Comparison of ENCODE assay signal across 16 cellular contexts in the genomic region with DNA sequence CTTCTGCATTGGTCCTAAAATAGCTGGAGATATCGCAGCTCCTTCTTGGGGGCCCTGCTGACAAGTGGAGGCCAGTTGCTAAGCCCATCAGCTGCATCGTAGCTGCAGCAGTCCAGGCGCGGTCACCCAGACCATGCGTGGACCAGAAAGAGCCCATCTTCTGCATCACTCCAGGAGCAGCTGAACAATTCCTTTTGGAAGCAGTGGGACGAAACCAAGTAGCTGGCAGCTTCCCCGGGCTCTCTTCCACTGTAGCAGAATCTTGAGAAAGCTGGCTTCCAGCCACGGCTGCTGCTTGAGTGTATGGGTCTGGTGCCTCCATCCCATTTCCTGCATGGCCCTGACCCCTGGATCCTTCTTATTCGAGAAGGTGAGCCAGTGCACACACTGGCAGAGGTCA. TPM values are rescaled to one million over a fixed set of nuclear protein-coding genes. Genes with fewer than 3 reads are reported as not detected.
A peak's percentile ranks its signal among the peaks of the same experiment; 100 is the strongest.
DNase-seq lines count a peak whose midpoint lies in the region; ATAC-seq and TF ChIP-seq lines count a peak whose summit lies in the region.
"Had no signal": no experiment of that assay in that cellular context is flagged by ENCODE, and none has a peak within 500 bp of the region (broad histone marks: within the 10 kb centered on the region; RNA-seq: fewer than 3 reads in every experiment).

No MANE protein-coding gene starts in this region.

- H3K36me3 Mint-ChIP-seq in HFFc6 (ENCODE audit: low read depth), result no peaks in the 10 kb centered on the region
- H3K36me3 Mint-ChIP-seq: natural killer cell treated with Interleukin-12 subunit alpha and Interleukin-12 subunit beta and Interleukin-15 and Interleukin-18, amount 100 ng/mL, for 72 hours had no signal

- peaks cover 97% of the 10 kb centered on the region for H3K4me1 ChIP-seq in PC-9 (replicated peaks; ENCODE audit: insufficient read depth)

- H3F3A ChIP-seq in PC-9 (ENCODE audit: insufficient read depth, low read depth), result peaks cover 66% of the 10 kb centered on the region

- no peaks in the 10 kb centered on the region for H3K9me2 ChIP-seq in PC-9 (ENCODE audit: insufficient read depth)

- peaks cover 4% of the 10 kb centered on the region; the same call in 1 of the 2 replicates for H3K79me2 ChIP-seq in PC-9 (ENCODE audit: low read depth)

- TF ChIP-seq CTCF in PC-9 (conservative IDR thresholded peaks at IDR 0.05) (no peak), fibroblast of mammary gland (conservative IDR thresholded peaks at IDR 0.05; ENCODE audit: control insufficient read depth, insufficient read depth, low read depth, low read length) (no peak), HFFc6 (IDR thresholded peaks at IDR 0.05) (no peak)

- intact Hi-C loops in PC-9 (cut with micrococcal nuclease; ENCODE audit: unreplicated experiment), result loop anchor here (2.0 to 5.0 kb wide), 3 partner anchors 40 to 768 kb away; a partner anchor contains a TSS

- BruUV-seq in PC-9 (replicated peaks; lab: Mats Ljungman, UMichigan), result TSS peak; percentile 43

- no peak for ATAC-seq in HG03159 (IDR thresholded peaks at IDR 0.05; ENCODE audit: unreplicated experiment)
- ATAC-seq: natural killer cell treated with Interleukin-12 subunit alpha and Interleukin-12 subunit beta and Interleukin-15 and Interleukin-18, amount 100 ng/mL, for 72 hours had no signal

- no peaks in the 10 kb centered on the region for H3K27me3 Mint-ChIP-seq in HFFc6 (ENCODE audit: insufficient read depth)
- H3K27me3 Mint-ChIP-seq: natural killer cell treated with Interleukin-12 subunit alpha and Interleukin-12 subunit beta and Interleukin-15 and Interleukin-18, amount 100 ng/mL, for 72 hours had no signal

- POLR2A ChIA-PET in PC-9 (lab: Charles Lee; ENCODE audit: unreplicated experiment), result interaction anchor here (0.7 kb wide), 1 partner anchor 111 kb away, joined by 3 read pairs; no protein-coding TSS in a partner anchor

- peak overlapping the region; percentile 74 for H3K4me2 ChIP-seq in PC-9

- H3K4me3 ChIP-seq in PC-9 (no peak overlapping the region), fibroblast of mammary gland (ENCODE audit: control insufficient read depth, low read depth, low read length) (no peak overlapping the region)

- H3K4me1 Mint-ChIP-seq in HFFc6 (ENCODE audit: low read depth), result peaks cover 54% of the 10 kb centered on the region

- no peak overlapping the region for H3K4me3 Mint-ChIP-seq in HFFc6
- H3K4me3 Mint-ChIP-seq: activated T-helper 1 cell treated with anti-CD3 and anti-CD28 coated beads, Interleukin-12 subunit alpha, Interleukin-12 subunit beta, Interleukin-2, Interleukin-4 antibody, amounts not matched to agents 30 ng/mL and 10 ng/mL and 1 ng/mL, durations not matched to agents 14 hours and 24 hours and 36 hours; natural killer cell treated with Interleukin-12 subunit alpha and Interleukin-12 subunit beta and Interleukin-15 and Interleukin-18, amount 100 ng/mL, for 72 hours; T-helper 2 cell treated with Interferon-gamma antibody and Interleukin-4, amounts not matched to agents 5 μg/mL and 100 μg/mL, for 36 hours had no signal

- H3K27me3 ChIP-seq in PC-9 (ENCODE audit: insufficient read depth, low read depth), result no peaks in the 10 kb centered on the region

- DNase-seq in A172 (ENCODE audit: low spot score), result peak; percentile 39
- no peak for DNase-seq in PC-9
- peak; percentile 44 for DNase-seq in fibroblast of mammary gland (ENCODE audit: low read depth)
- peak; percentile 64 for DNase-seq in mucosa of gallbladder (ENCODE audit: low spot score)
- DNase-seq in NCI-H2227 (lab: John Stamatoyannopoulos, UW; ENCODE audit: unreplicated experiment), result no peak
- DNase-seq in HFFc6, result no peak
- no peak for DNase-seq in inferior parietal cortex (ENCODE audit: extremely low spot score)
- DNase-seq: effector CD4-positive, alpha-beta T cell; NCI-H1417; NCI-H510A; SHP77; stimulated activated naive CD4-positive, alpha-beta T cell treated with Interleukin-2 at 50 U/mL for 16 hours had no signal

- H3K9me3 Mint-ChIP-seq in HFFc6, result no peaks in the 10 kb centered on the region
- H3K9me3 Mint-ChIP-seq: activated T-helper 1 cell treated with anti-CD3 and anti-CD28 coated beads, Interleukin-12 subunit alpha, Interleukin-12 subunit beta, Interleukin-2, Interleukin-4 antibody, amounts not matched to agents 30 ng/mL and 10 ng/mL and 1 ng/mL, durations not matched to agents 14 hours and 24 hours and 36 hours; natural killer cell treated with Interleukin-12 subunit alpha and Interleukin-12 subunit beta and Interleukin-15 and Interleukin-18, amount 100 ng/mL, for 72 hours; T-helper 2 cell treated with Interferon-gamma antibody and Interleukin-4, amounts not matched to agents 5 μg/mL and 100 μg/mL, for 36 hours had no signal

- no peaks in the 10 kb centered on the region for H4K20me1 ChIP-seq in PC-9 (ENCODE audit: insufficient read depth)

- H3K9me3 ChIP-seq in PC-9 (ENCODE audit: insufficient read depth, low read depth), result no peaks in the 10 kb centered on the region

- H3K27ac Mint-ChIP-seq in HFFc6, result no peak overlapping the region
- H3K27ac Mint-ChIP-seq: T-helper 2 cell treated with Interferon-gamma antibody and Interleukin-4, amounts not matched to agents 5 μg/mL and 100 μg/mL, for 36 hours had no signal

- H3K27ac ChIP-seq in PC-9, result peak overlapping the region; percentile 84

- H3K36me3 ChIP-seq in PC-9 (ENCODE audit: low read depth), result no peaks in the 10 kb centered on the region

- H2AFZ ChIP-seq in PC-9, result no peak overlapping the region

- CTCF ChIA-PET in PC-9 (lab: Charles Lee), result no interaction called here

RNA-seq across cellular contexts. Expression of a gene that starts 22.2 kb away (rescaled TPM):
- total RNA-seq in A172 (2014; rRNA removed; shearing (Covaris generic)), result 49.8 and 51.9 TPM in 2 replicates
- total RNA-seq in PC-9 (2021) (70.9 and 86.1 TPM in 2 replicates), mucosa of gallbladder (73.8 TPM)
- 10 to 100 TPM; 50.5 to 60.5 (median 55.4) TPM for total RNA-seq in HFFc6 (2021; fragmentation: NEBNext Ultra II Directional; extraction: Animal tissue kit (Norgen Biotek cat#: 25700))

Comparison
In these comparisons a context has a peak if more than half of its experiments do, and no peak if none do; other contexts are left out.
1. DNase-seq: peak in A172 (single experiment), fibroblast of mammary gland (single experiment) and mucosa of gallbladder (single experiment); none in PC-9 (0 of 2), NCI-H2227 (single experiment), HFFc6 (single experiment) and inferior parietal cortex (single experiment).